9 cellular contexts compared by ENCODE assay signal in genomic region chr9:134544388-134545212, GRCh38.
A peak's percentile ranks its signal among the peaks of the same experiment; 100 is the strongest.
DNase-seq lines count a peak whose midpoint lies in the region; ATAC-seq, FAIRE-seq and TF ChIP-seq lines count a peak whose summit lies in the region.
"Had no signal": no experiment of that assay in that cellular context is flagged by ENCODE, and none has a peak within 500 bp of the region (broad histone marks: within the 10 kb centered on the region; RNA-seq: fewer than 3 reads in every experiment).

No MANE protein-coding gene starts in this region.

- peak; percentile 69 for DNase-seq in HTR-8/SVneo (ENCODE audit: insufficient read length, low spot score)
- DNase-seq in dedifferentiated amniotic fluid mesenchymal stem cell (ENCODE audit: extremely low spot score), result peak; percentile 65
- peak; percentile 63 for DNase-seq in kidney tubule cell (ENCODE audit: low spot score)
- DNase-seq in transverse colon, result no peak
- no peak for DNase-seq in NOMO-1 treated with DMSO at 0.1 percent for 48 hours (lab: John Stamatoyannopoulos, UW; ENCODE audit: unreplicated experiment)
- DNase-seq in HuH-7.5 (ENCODE audit: low spot score), result no peak
- no peak for DNase-seq in NCI-H82 (lab: John Stamatoyannopoulos, UW)
- DNase-seq: NCI-H1694 had no signal

- TF ChIP-seq CTCF in transverse colon (IDR thresholded peaks at IDR 0.05), result no peak

- H3K4me3 Mint-ChIP-seq in stimulated activated memory B cell treated with anti-CD40 and anti-IgM and Interleukin-4, amounts not matched to agents 10 μg/mL and 1 μg/mL and 100 μg/mL, for 72 hours, result no peak overlapping the region

- no peaks in the 10 kb centered on the region for H3K9me3 Mint-ChIP-seq in stimulated activated memory B cell treated with anti-CD40 and anti-IgM and Interleukin-4, amounts not matched to agents 10 μg/mL and 1 μg/mL and 100 μg/mL, for 72 hours

- intact Hi-C loops in transverse colon (cut with DNase I; ENCODE audit: low total_unique reads), result no loop called here

- no peaks in the 10 kb centered on the region for H3K4me1 Mint-ChIP-seq in stimulated activated memory B cell treated with anti-CD40 and anti-IgM and Interleukin-4, amounts not matched to agents 10 μg/mL and 1 μg/mL and 100 μg/mL, for 72 hours

- WGBS in transverse colon (ENCODE audit: low coverage in 1 of 2), 2 donors, result 68% methylated on average over 26 of the region's 26 CpGs; no CpG with 5 or more reads in 1 of the 2 donors

- no peak overlapping the region for H3K4me3 ChIP-seq in transverse colon

- no peak for TF ChIP-seq EP300 in transverse colon (IDR thresholded peaks at IDR 0.05; ENCODE audit: low read depth)

- no peak for ATAC-seq in stimulated activated memory B cell treated with anti-CD40 and anti-IgM and Interleukin-4, amounts not matched to agents 10 μg/mL and 1 μg/mL and 100 μg/mL, for 72 hours

- no peak for TF ChIP-seq POLR2A in transverse colon (IDR thresholded peaks at IDR 0.05)

- no peaks in the 10 kb centered on the region for H3K36me3 ChIP-seq in transverse colon

- no peak overlapping the region for H3K27ac Mint-ChIP-seq in stimulated activated memory B cell treated with anti-CD40 and anti-IgM and Interleukin-4, amounts not matched to agents 10 μg/mL and 1 μg/mL and 100 μg/mL, for 72 hours

- H3K27ac ChIP-seq in transverse colon, result peak overlapping the region; percentile 67 to 76 (median 72)

- no peaks in the 10 kb centered on the region for H3K27me3 ChIP-seq in transverse colon

- H3K9me3 ChIP-seq in transverse colon, result no peaks in the 10 kb centered on the region

- H3K4me1 ChIP-seq in transverse colon, result peaks cover 0 to 11% (median 2%) of the 10 kb centered on the region in 4 donors

- in situ Hi-C loops in transverse colon (cut with MboI; ENCODE audit: low pct_ligation_motif_present in 1 of 4, low pct_unique_long_range_greater_than_20kb in 1 of 4, low sequenced_read_pairs in 3 of 4), result no loop called here

- no peak for FAIRE-seq in HTR-8/SVneo (lab: Jason Lieb, UNC)

- peaks cover 34% of the 10 kb centered on the region for H3K27me3 Mint-ChIP-seq in stimulated activated memory B cell treated with anti-CD40 and anti-IgM and Interleukin-4, amounts not matched to agents 10 μg/mL and 1 μg/mL and 100 μg/mL, for 72 hours

- H3K36me3 Mint-ChIP-seq in stimulated activated memory B cell treated with anti-CD40 and anti-IgM and Interleukin-4, amounts not matched to agents 10 μg/mL and 1 μg/mL and 100 μg/mL, for 72 hours, result no peaks in the 10 kb centered on the region

Comparison
In these comparisons a context has a peak if more than half of its experiments do, and no peak if none do; other contexts are left out.
1. DNase-seq: peak in HTR-8/SVneo (single experiment), dedifferentiated amniotic fluid mesenchymal stem cell (single experiment) and kidney tubule cell (single experiment); none in transverse colon (single experiment), NOMO-1 treated with DMSO at 0.1 percent for 48 hours (single experiment), HuH-7.5 (single experiment) and NCI-H82 (single experiment).